ENCODE assay signal across 21 cellular contexts in genomic region chr12:2514038-2514340, GRCh38.
"Had no signal": no experiment of that assay in that cellular context is flagged by ENCODE, and none has a peak within 500 bp of the region (broad histone marks: within the 10 kb centered on the region; RNA-seq: fewer than 3 reads in every experiment).

No MANE protein-coding gene starts in this region.

- H3K36me3 ChIP-seq: left lung, lower lobe of right lung had no signal

- ATAC-seq: foreskin keratinocyte, gastroesophageal sphincter, heart left ventricle, left lung, left ventricle myocardium superior, lower lobe of right lung had no signal

- H3K36me3 Mint-ChIP-seq: immature natural killer cell, memory B cell had no signal

- H3K4me3 ChIP-seq: coronary artery, dorsolateral prefrontal cortex, esophagus muscularis mucosa, gastroesophageal sphincter, heart left ventricle, hepatocyte, left lung, lower lobe of right lung had no signal

- DNase-seq: dermis blood vessel endothelial cell; dorsolateral prefrontal cortex; effector CD4-positive, alpha-beta T cell; effector memory CD4-positive, alpha-beta T cell; foreskin keratinocyte; heart left ventricle; hypothalamus; immature natural killer cell; islet precursor cell; kidney; kidney glomerular epithelial cell; left lung; left ventricle myocardium superior; lower lobe of right lung; mesendoderm; midbrain had no signal

- H3K4me1 ChIP-seq: foreskin keratinocyte, gastroesophageal sphincter, left lung, lower lobe of right lung had no signal

- H3K4me3 Mint-ChIP-seq: immature natural killer cell, memory B cell had no signal

- H3K4me1 Mint-ChIP-seq: immature natural killer cell, memory B cell had no signal

- H3K27ac Mint-ChIP-seq: immature natural killer cell, memory B cell had no signal

- H3K9me3 Mint-ChIP-seq: immature natural killer cell, memory B cell had no signal

- H3K27me3 ChIP-seq: dorsolateral prefrontal cortex, esophagus muscularis mucosa, foreskin keratinocyte, gastroesophageal sphincter, heart left ventricle, hepatocyte, left lung had no signal

- H3K27ac ChIP-seq: coronary artery, dorsolateral prefrontal cortex, esophagus muscularis mucosa, foreskin keratinocyte, gastroesophageal sphincter, heart left ventricle, hepatocyte, left lung, lower lobe of right lung had no signal

- H3K9me3 ChIP-seq: esophagus muscularis mucosa, gastroesophageal sphincter, heart left ventricle, left lung, lower lobe of right lung had no signal
